9 cellular contexts compared by ENCODE assay signal in genomic region chr19:58380037-58380735, GRCh38. TPM values are rescaled to one million over a fixed set of nuclear protein-coding genes. Genes with fewer than 3 reads are reported as not detected.
A peak's percentile ranks its signal among the peaks of the same experiment; 100 is the strongest.
DNase-seq lines count a peak whose midpoint lies in the region; ATAC-seq and TF ChIP-seq lines count a peak whose summit lies in the region.
"Had no signal": no experiment of that assay in that cellular context is flagged by ENCODE, and none has a peak within 500 bp of the region (broad histone marks: within the 10 kb centered on the region; RNA-seq: fewer than 3 reads in every experiment).

No MANE protein-coding gene starts in this region.

- no peak overlapping the region for H2BK120ac ChIP-seq in mesendoderm (ENCODE audit: low read depth, low read length)

- no peak overlapping the region for H2BK5ac ChIP-seq in mesendoderm (ENCODE audit: low read length)

- no peaks in the 10 kb centered on the region for H3K79me2 ChIP-seq in mesendoderm (ENCODE audit: control insufficient read depth, insufficient read depth, low read length)

- no peak overlapping the region for H2BK15ac ChIP-seq in mesendoderm (replicated peaks; ENCODE audit: low read depth)

- H4K5ac ChIP-seq in mesendoderm (ENCODE audit: low read length) = no peak overlapping the region

- H3K27ac ChIP-seq in brain microvascular endothelial cell (peak overlapping the region; percentile 67), mesendoderm (ENCODE audit: low read depth, low read length) (no peak overlapping the region)

- no peaks in the 10 kb centered on the region for H3K27me3 ChIP-seq in BE2C
- H3K27me3 ChIP-seq in brain microvascular endothelial cell (replicated peaks) = no peaks in the 10 kb centered on the region
- no peaks in the 10 kb centered on the region for H3K27me3 ChIP-seq in mesendoderm (ENCODE audit: insufficient read depth, low read length, poor library complexity)

- intact Hi-C loops in sciatic nerve (cut with DNase I) = no loop called here

- ATAC-seq in HG03378 (IDR thresholded peaks at IDR 0.05; ENCODE audit: unreplicated experiment) = peak; percentile 0
- ATAC-seq in sciatic nerve = no peak
- no peak for ATAC-seq in GM19467 (IDR thresholded peaks at IDR 0.05; ENCODE audit: unreplicated experiment)

- no peak overlapping the region for H4K8ac ChIP-seq in mesendoderm (ENCODE audit: low read depth, low read length)

- TF ChIP-seq CTCF in BE2C (IDR thresholded peaks at IDR 0.05; ENCODE audit: low read depth, low read length) (no peak), brain microvascular endothelial cell (IDR thresholded peaks at IDR 0.05; ENCODE audit: low read depth, low read length, missing control alignments) (no peak)

- no peaks in the 10 kb centered on the region; the same call in 1 of the 2 replicates for H3K4me1 ChIP-seq in BE2C
- no peaks in the 10 kb centered on the region for H3K4me1 ChIP-seq in mesendoderm (ENCODE audit: control insufficient read depth, low read depth, low read length)

- DNase-seq in BE2C (no peak), brain microvascular endothelial cell (peak; percentile 18), mesendoderm (no peak), SW480 (ENCODE audit: low spot score) (no peak), sciatic nerve (ENCODE audit: low spot score) (no peak), NCI-H146 treated with DMSO at 0.1 percent for 48 hours (lab: John Stamatoyannopoulos, UW; ENCODE audit: unreplicated experiment) (no peak)

- in situ Hi-C loops in brain microvascular endothelial cell (cut with HindIII; ENCODE audit: low pct_ligation_motif_present, low sequenced_read_pairs) = no loop called here

- no CpG with 5 or more reads among the region's 30 CpGs for WGBS in mesendoderm (ENCODE audit: extremely low coverage, insufficient coverage, low lambda C conversion rate)

- no peak overlapping the region for H3K23ac ChIP-seq in mesendoderm (ENCODE audit: low read length)

- no peak overlapping the region for H2AK5ac ChIP-seq in mesendoderm (ENCODE audit: low read length)

- H3K4me3 ChIP-seq in BE2C (ENCODE audit: low read depth, low read length) (peak overlapping the region; percentile 81), brain microvascular endothelial cell (ENCODE audit: low read depth, low read length) (peak overlapping the region; percentile 77), mesendoderm (ENCODE audit: low read length) (peak overlapping the region; percentile 38)

- H3K4ac ChIP-seq in mesendoderm (ENCODE audit: low read depth, low read length) = no peak overlapping the region

- H3K9me3 ChIP-seq in BE2C = no peaks in the 10 kb centered on the region

- H3K56ac ChIP-seq in mesendoderm (ENCODE audit: low read length) = peak overlapping the region; percentile 91

- no peak overlapping the region for H3K18ac ChIP-seq in mesendoderm (ENCODE audit: low read length)

- peak overlapping the region; percentile 71 for H3K9ac ChIP-seq in mesendoderm (ENCODE audit: low read length)

- H3K36me3 ChIP-seq in BE2C (no peaks in the 10 kb centered on the region), brain microvascular endothelial cell (replicated peaks) (no peaks in the 10 kb centered on the region), mesendoderm (ENCODE audit: control insufficient read depth, insufficient read depth, low read length) (no peaks in the 10 kb centered on the region)

- peak overlapping the region; percentile 44 for H3K4me2 ChIP-seq in mesendoderm (ENCODE audit: low read length)

- H3K79me1 ChIP-seq in mesendoderm (ENCODE audit: low read length) = peaks cover 4% of the 10 kb centered on the region

RNA-seq across cellular contexts. Expression of gene ZNF837, which starts 0.6 kb away (rescaled TPM):
- polyA plus RNA-seq in BE2C (2012; ENCODE audit: insufficient read depth, insufficient read length, low read depth) = 1.4 TPM
- 1.7 TPM for polyA plus RNA-seq in mesendoderm (2013, experiment 1 of 2)
- polyA plus RNA-seq in mesendoderm (2013, experiment 2 of 2) = 1.8 TPM
- 2.0 TPM for total RNA-seq in sciatic nerve

RNA-seq across cellular contexts. Expression of gene RPS5, which starts 6.9 kb away (rescaled TPM):
- polyA plus RNA-seq in BE2C (2012; ENCODE audit: insufficient read depth, insufficient read length, low read depth) = 2,664 TPM
- polyA plus RNA-seq in mesendoderm (2013, experiment 1 of 2) = 1,257 TPM
- 1,274 TPM for polyA plus RNA-seq in mesendoderm (2013, experiment 2 of 2)
- total RNA-seq in sciatic nerve = 572 TPM

RNA-seq across cellular contexts. Expression of gene RNF225, which starts 15.3 kb away (rescaled TPM):
- polyA plus RNA-seq in BE2C (2012; ENCODE audit: insufficient read depth, insufficient read length, low read depth) = not detected
- polyA plus RNA-seq in mesendoderm (2013, experiment 1 of 2) = 0.06 TPM
- 0.10 TPM for polyA plus RNA-seq in mesendoderm (2013, experiment 2 of 2)
- not detected for total RNA-seq in sciatic nerve
- total RNA-seq: pulmonary artery endothelial cell had no signal

RNA-seq across cellular contexts. Expression of gene ZNF497, which starts 17.6 kb away (rescaled TPM):
- 3.1 TPM for polyA plus RNA-seq in BE2C (2012; ENCODE audit: insufficient read depth, insufficient read length, low read depth)
- 0.46 TPM for polyA plus RNA-seq in mesendoderm (2013, experiment 1 of 2)
- 0.49 TPM for polyA plus RNA-seq in mesendoderm (2013, experiment 2 of 2)
- total RNA-seq in sciatic nerve = 2.0 TPM

RNA-seq across cellular contexts. Expression of gene A1BG, which starts 26.9 kb away (rescaled TPM):
- polyA plus RNA-seq in BE2C (2012; ENCODE audit: insufficient read depth, insufficient read length, low read depth) = 13.3 TPM
- 13.5 TPM for polyA plus RNA-seq in mesendoderm (2013, experiment 1 of 2)
- polyA plus RNA-seq in mesendoderm (2013, experiment 2 of 2) = 11.7 TPM
- 13.3 TPM for total RNA-seq in sciatic nerve
